In genomic region chr1:193567937-193568336, GRCh38 we compare ENCODE assay signal across 14 cellular contexts.
A peak's percentile ranks its signal among the peaks of the same experiment; 100 is the strongest.
DNase-seq lines count a peak whose midpoint lies in the region; ATAC-seq, FAIRE-seq and TF ChIP-seq lines count a peak whose summit lies in the region.
"Had no signal": no experiment of that assay in that cellular context is flagged by ENCODE, and none has a peak within 500 bp of the region (broad histone marks: within the 10 kb centered on the region; RNA-seq: fewer than 3 reads in every experiment).

No MANE protein-coding gene starts in this region.

- CTCF ChIA-PET in activated CD4-positive, alpha-beta memory T cell treated with anti-CD3 and anti-CD28 coated beads for 36 hours (lab: Charles Lee) = interaction anchor here (1.4 kb wide), 1 partner anchor 9 kb away, joined by 3 read pairs; no protein-coding TSS in a partner anchor
- CTCF ChIA-PET in activated CD4-positive, alpha-beta memory T cell treated with anti-CD3 and anti-CD28 coated beads, Interleukin-2, amount 10 ng/mL, durations not matched to agents 7 days and 5 days (lab: Charles Lee) = no interaction called here
- CTCF ChIA-PET in PC-9 (lab: Charles Lee) = no interaction called here

- ATAC-seq in CD4-positive, CD25-positive, alpha-beta regulatory T cell (ENCODE audit: low read depth in 2 of 2) = no peak
- no peak for ATAC-seq in left lobe of liver
- ATAC-seq: GM12878 had no signal

- TF ChIP-seq CTCF in PC-9 (conservative IDR thresholded peaks at IDR 0.05) (no peak), astrocyte (IDR thresholded peaks at IDR 0.05; ENCODE audit: insufficient read depth, low read depth, low read length) (no peak), nephron progenitor cell (IDR thresholded peaks at IDR 0.05) (no peak)

- H3F3A ChIP-seq in PC-9 (ENCODE audit: insufficient read depth, low read depth) = no peaks in the 10 kb centered on the region

- no peaks in the 10 kb centered on the region for H3K36me3 ChIP-seq in CD4-positive, CD25-positive, alpha-beta regulatory T cell (ENCODE audit: control insufficient read depth, insufficient read depth, low read length)
- no peaks in the 10 kb centered on the region for H3K36me3 ChIP-seq in PC-9 (ENCODE audit: low read depth)
- H3K36me3 ChIP-seq in astrocyte (ENCODE audit: insufficient read depth, low read length) = no peaks in the 10 kb centered on the region

- H2AFZ ChIP-seq in PC-9 (0 out of 2 replicates have a peak overlapping the region, but pooled peaks have one; percentile 16), astrocyte (ENCODE audit: low read depth, low read length) (no peak overlapping the region)

- no peaks in the 10 kb centered on the region for H3K9me2 ChIP-seq in PC-9 (ENCODE audit: insufficient read depth)

- DNase-seq in activated CD4-positive, alpha-beta memory T cell treated with anti-CD3 and anti-CD28 coated beads for 36 hours = no peak
- DNase-seq in activated CD4-positive, alpha-beta memory T cell treated with anti-CD3 and anti-CD28 coated beads, Interleukin-2, amount 10 ng/mL, durations not matched to agents 7 days and 5 days = no peak
- DNase-seq in CD4-positive, CD25-positive, alpha-beta regulatory T cell = no peak
- no peak for DNase-seq in PC-9
- DNase-seq in astrocyte (ENCODE audit: low read depth) = no peak
- no peak for DNase-seq in left lobe of liver (ENCODE audit: low spot score)
- DNase-seq in activated gamma-delta T cell (lab: John Stamatoyannopoulos, UW) = no peak
- DNase-seq in nephron progenitor cell = no peak
- DNase-seq: GDM1, NCI-H1417 treated with DMSO at 0.1 percent for 48 hours, NCI-H1930, NCI-H446 had no signal

- H3K9me3 ChIP-seq in CD4-positive, CD25-positive, alpha-beta regulatory T cell (ENCODE audit: control insufficient read depth in 2 of 2, low read length in 2 of 2) = no peaks in the 10 kb centered on the region
- H3K9me3 ChIP-seq in PC-9 (ENCODE audit: insufficient read depth, low read depth) (peaks cover 3% of the 10 kb centered on the region), astrocyte (ENCODE audit: insufficient read depth, low read depth, low read length) (no peaks in the 10 kb centered on the region)

- no peak overlapping the region for H3K9ac ChIP-seq in astrocyte (ENCODE audit: low read length)

- peak overlapping the region; percentile 4 for H3K27ac Mint-ChIP-seq in activated CD4-positive, alpha-beta memory T cell treated with anti-CD3 and anti-CD28 coated beads for 36 hours
- H3K27ac Mint-ChIP-seq in activated CD4-positive, alpha-beta memory T cell treated with anti-CD3 and anti-CD28 coated beads, Interleukin-2, amount 10 ng/mL, durations not matched to agents 7 days and 5 days = no peak overlapping the region
- peak overlapping the region in 2 of 3 donors; percentile 55 to 64 for H3K27ac Mint-ChIP-seq in CD4-positive, CD25-positive, alpha-beta regulatory T cell
- H3K27ac Mint-ChIP-seq in astrocyte (ENCODE audit: unreplicated experiment) (peak overlapping the region; percentile 92), nephron progenitor cell (no peak overlapping the region)

- H3K4me1 Mint-ChIP-seq in activated CD4-positive, alpha-beta memory T cell treated with anti-CD3 and anti-CD28 coated beads for 36 hours (ENCODE audit: low read depth) = peaks cover 29% of the 10 kb centered on the region
- peaks cover 26% of the 10 kb centered on the region for H3K4me1 Mint-ChIP-seq in activated CD4-positive, alpha-beta memory T cell treated with anti-CD3 and anti-CD28 coated beads, Interleukin-2, amount 10 ng/mL, durations not matched to agents 7 days and 5 days
- peaks cover 23 to 37% (median 27%) of the 10 kb centered on the region in 4 donors for H3K4me1 Mint-ChIP-seq in CD4-positive, CD25-positive, alpha-beta regulatory T cell
- H3K4me1 Mint-ChIP-seq in astrocyte (ENCODE audit: low read depth, unreplicated experiment) (peaks cover 28% of the 10 kb centered on the region), nephron progenitor cell (no peaks in the 10 kb centered on the region)

- H3K79me2 ChIP-seq in PC-9 (ENCODE audit: low read depth) = no peaks in the 10 kb centered on the region
- H3K79me2 ChIP-seq in astrocyte (ENCODE audit: insufficient read depth, low read length) = no peaks in the 10 kb centered on the region

- H4K20me1 ChIP-seq in PC-9 (ENCODE audit: insufficient read depth) (no peaks in the 10 kb centered on the region), astrocyte (ENCODE audit: insufficient read depth, low read length) (no peaks in the 10 kb centered on the region)

- H3K27me3 Mint-ChIP-seq in activated CD4-positive, alpha-beta memory T cell treated with anti-CD3 and anti-CD28 coated beads for 36 hours = no peaks in the 10 kb centered on the region
- H3K27me3 Mint-ChIP-seq in activated CD4-positive, alpha-beta memory T cell treated with anti-CD3 and anti-CD28 coated beads, Interleukin-2, amount 10 ng/mL, durations not matched to agents 7 days and 5 days = no peaks in the 10 kb centered on the region
- H3K27me3 Mint-ChIP-seq in CD4-positive, CD25-positive, alpha-beta regulatory T cell = no peaks in the 10 kb centered on the region
- H3K27me3 Mint-ChIP-seq in astrocyte (ENCODE audit: low read depth, unreplicated experiment) = no peaks in the 10 kb centered on the region
- no peaks in the 10 kb centered on the region for H3K27me3 Mint-ChIP-seq in nephron progenitor cell (ENCODE audit: low read depth, poor library complexity)

- POLR2A ChIA-PET in activated CD4-positive, alpha-beta memory T cell treated with anti-CD3 and anti-CD28 coated beads for 36 hours (lab: Charles Lee) = interaction anchor here (0.6 to 1.4 kb wide), 3 partner anchors 28 to 119 kb away, joined by 3 to 6 read pairs (median 4); no protein-coding TSS in a partner anchor
- POLR2A ChIA-PET in activated CD4-positive, alpha-beta memory T cell treated with anti-CD3 and anti-CD28 coated beads, Interleukin-2, amount 10 ng/mL, durations not matched to agents 7 days and 5 days (lab: Charles Lee) = interaction anchor here (1.8 kb wide), 1 partner anchor 28 kb away, joined by 8 read pairs; no protein-coding TSS in a partner anchor
- POLR2A ChIA-PET in PC-9 (lab: Charles Lee; ENCODE audit: unreplicated experiment) = interaction anchor here (0.5 kb wide), 1 partner anchor 13 kb away, joined by 5 read pairs; no protein-coding TSS in a partner anchor

- peaks cover 9% of the 10 kb centered on the region for H3K4me1 ChIP-seq in CD4-positive, CD25-positive, alpha-beta regulatory T cell (ENCODE audit: control insufficient read depth, insufficient read depth, low read length, poor library complexity, severe bottlenecking)
- H3K4me1 ChIP-seq in PC-9 (replicated peaks; ENCODE audit: insufficient read depth) (no peaks in the 10 kb centered on the region), astrocyte (ENCODE audit: insufficient read depth, low read length) (no peaks in the 10 kb centered on the region)

- BruUV-seq in PC-9 (replicated peaks; lab: Mats Ljungman, UMichigan) = no TSS peak

- no peaks in the 10 kb centered on the region for H3K27me3 ChIP-seq in CD4-positive, CD25-positive, alpha-beta regulatory T cell (ENCODE audit: control insufficient read depth, insufficient read depth, low read length)
- no peaks in the 10 kb centered on the region for H3K27me3 ChIP-seq in PC-9 (ENCODE audit: insufficient read depth, low read depth)
- no peaks in the 10 kb centered on the region for H3K27me3 ChIP-seq in astrocyte (ENCODE audit: insufficient read depth, low read length)

- FAIRE-seq in astrocyte (lab: Jason Lieb, UNC) = no peak
- FAIRE-seq: H1 had no signal

- H3K27ac ChIP-seq in CD4-positive, CD25-positive, alpha-beta regulatory T cell (ENCODE audit: insufficient read depth, low read length, poor library complexity, severe bottlenecking) = no peak overlapping the region
- H3K27ac ChIP-seq in PC-9 (no peak overlapping the region), astrocyte (ENCODE audit: low read depth, low read length) (no peak overlapping the region)

- H3K4me2 ChIP-seq in PC-9 (no peak overlapping the region), astrocyte (ENCODE audit: low read length) (no peak overlapping the region)

- intact Hi-C loops in activated CD4-positive, alpha-beta memory T cell treated with anti-CD3 and anti-CD28 coated beads for 36 hours (cut with micrococcal nuclease) = no loop called here
- intact Hi-C loops in PC-9 (cut with micrococcal nuclease; ENCODE audit: unreplicated experiment) = no loop called here

- H3K36me3 Mint-ChIP-seq in activated CD4-positive, alpha-beta memory T cell treated with anti-CD3 and anti-CD28 coated beads for 36 hours = peaks cover 22% of the 10 kb centered on the region
- peaks cover 23% of the 10 kb centered on the region for H3K36me3 Mint-ChIP-seq in activated CD4-positive, alpha-beta memory T cell treated with anti-CD3 and anti-CD28 coated beads, Interleukin-2, amount 10 ng/mL, durations not matched to agents 7 days and 5 days (ENCODE audit: low read depth)
- H3K36me3 Mint-ChIP-seq in CD4-positive, CD25-positive, alpha-beta regulatory T cell = peaks cover 14% of the 10 kb centered on the region
- H3K36me3 Mint-ChIP-seq in astrocyte (ENCODE audit: low read depth, unreplicated experiment) (no peaks in the 10 kb centered on the region), nephron progenitor cell (ENCODE audit: low read depth) (no peaks in the 10 kb centered on the region)

- peak overlapping the region; percentile 49 for H3K4me3 ChIP-seq in CD4-positive, CD25-positive, alpha-beta regulatory T cell (ENCODE audit: low read depth, low read length)
- H3K4me3 ChIP-seq in PC-9 (no peak overlapping the region), astrocyte (ENCODE audit: insufficient read depth, low read depth, low read length) (no peak overlapping the region)
- H3K4me3 ChIP-seq: GM12878 had no signal

- no peak overlapping the region for H3K4me3 Mint-ChIP-seq in activated CD4-positive, alpha-beta memory T cell treated with anti-CD3 and anti-CD28 coated beads for 36 hours
- H3K4me3 Mint-ChIP-seq in activated CD4-positive, alpha-beta memory T cell treated with anti-CD3 and anti-CD28 coated beads, Interleukin-2, amount 10 ng/mL, durations not matched to agents 7 days and 5 days = no peak overlapping the region
- H3K4me3 Mint-ChIP-seq in CD4-positive, CD25-positive, alpha-beta regulatory T cell = peak overlapping the region in 2 of 4 donors; percentile 44 to 72
- H3K4me3 Mint-ChIP-seq in astrocyte (ENCODE audit: unreplicated experiment) = no peak overlapping the region
- no peak overlapping the region for H3K4me3 Mint-ChIP-seq in nephron progenitor cell

- peaks cover 21% of the 10 kb centered on the region for H3K9me3 Mint-ChIP-seq in activated CD4-positive, alpha-beta memory T cell treated with anti-CD3 and anti-CD28 coated beads for 36 hours
- peaks cover 23% of the 10 kb centered on the region for H3K9me3 Mint-ChIP-seq in activated CD4-positive, alpha-beta memory T cell treated with anti-CD3 and anti-CD28 coated beads, Interleukin-2, amount 10 ng/mL, durations not matched to agents 7 days and 5 days
- peaks cover 0 to 9% (median 0%) of the 10 kb centered on the region in 7 donors for H3K9me3 Mint-ChIP-seq in CD4-positive, CD25-positive, alpha-beta regulatory T cell
- H3K9me3 Mint-ChIP-seq in astrocyte (ENCODE audit: unreplicated experiment) (peaks cover 11% of the 10 kb centered on the region), nephron progenitor cell (peaks cover 22% of the 10 kb centered on the region)

Comparison
In these comparisons a context has a peak if more than half of its experiments do, and no peak if none do; other contexts are left out.
1. H3K27ac Mint-ChIP-seq: peak in activated CD4-positive, alpha-beta memory T cell treated with anti-CD3 and anti-CD28 coated beads for 36 hours (single experiment), CD4-positive, CD25-positive, alpha-beta regulatory T cell (2 of 3) and astrocyte (single experiment); none in activated CD4-positive, alpha-beta memory T cell treated with anti-CD3 and anti-CD28 coated beads, Interleukin-2, amount 10 ng/mL, durations not matched to agents 7 days and 5 days (single experiment) and nephron progenitor cell (single experiment).